ENCODE assay signal across 22 cellular contexts in the genomic region with DNA sequence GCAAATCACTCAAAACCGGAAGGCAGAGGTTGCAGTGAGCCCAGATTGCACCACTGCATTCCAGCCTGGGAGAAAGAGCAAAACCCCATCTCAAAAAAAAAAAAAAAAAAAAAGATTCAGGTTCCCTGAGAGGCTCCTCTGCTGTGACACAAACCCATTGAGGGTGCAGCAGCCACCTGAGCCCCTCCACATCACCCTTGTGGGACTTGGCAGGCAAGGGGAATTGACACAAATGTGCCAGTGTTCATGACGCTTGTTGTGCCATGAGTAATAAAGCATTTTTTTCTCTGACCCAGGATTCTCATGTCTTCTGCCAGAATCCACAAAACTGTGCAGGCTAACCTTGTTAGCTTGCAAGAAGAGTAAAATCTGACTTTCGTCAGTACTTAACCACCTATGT.
DNase-seq lines count a peak whose midpoint lies in the region; ATAC-seq and TF ChIP-seq lines count a peak whose summit lies in the region.
"Had no signal": no experiment of that assay in that cellular context is flagged by ENCODE, and none has a peak within 500 bp of the region (broad histone marks: within the 10 kb centered on the region; RNA-seq: fewer than 3 reads in every experiment).

No MANE protein-coding gene starts in this region.

- H3K4me1 Mint-ChIP-seq in chondrocyte (ENCODE audit: low read depth): peaks cover 64% of the 10 kb centered on the region
- H3K4me1 Mint-ChIP-seq in nephron progenitor cell: peaks cover 45% of the 10 kb centered on the region
- H3K4me1 Mint-ChIP-seq: activated CD4-positive, alpha-beta T cell treated with anti-CD3 and anti-CD28 coated beads, Interleukin-2, amount 10 ng/mL, durations not matched to agents 24 days and 14 days; activated T-helper 17 cell treated with anti-CD3 and anti-CD28 coated beads, Interleukin-2, amount 50 U/mL, for 72 hours; CD8-positive, alpha-beta memory T cell had no signal

- ATAC-seq in GM21528 (IDR thresholded peaks at IDR 0.05; ENCODE audit: low FRiP score, unreplicated experiment): no peak
- ATAC-seq in HG03095 (IDR thresholded peaks at IDR 0.05; ENCODE audit: unreplicated experiment): no peak
- ATAC-seq: activated T-helper 17 cell treated with anti-CD3 and anti-CD28 coated beads, Interleukin-2, amount 50 U/mL, for 72 hours; naive thymus-derived CD8-positive, alpha-beta T cell had no signal

- H3K27me3 Mint-ChIP-seq in chondrocyte (ENCODE audit: low read depth) (no peaks in the 10 kb centered on the region), nephron progenitor cell (ENCODE audit: low read depth, poor library complexity) (no peaks in the 10 kb centered on the region)
- H3K27me3 Mint-ChIP-seq: activated T-helper 17 cell treated with anti-CD3 and anti-CD28 coated beads, Interleukin-2, amount 50 U/mL, for 72 hours had no signal

- peaks cover 11% of the 10 kb centered on the region for H3K36me3 Mint-ChIP-seq in chondrocyte (ENCODE audit: low read depth)
- H3K36me3 Mint-ChIP-seq in nephron progenitor cell (ENCODE audit: low read depth): no peaks in the 10 kb centered on the region
- H3K36me3 Mint-ChIP-seq: activated naive CD8-positive, alpha-beta T cell; type B pancreatic cell had no signal

- DNase-seq in EH (ENCODE audit: low read depth) (peak; percentile 15), M059J (ENCODE audit: low read depth) (peak; percentile 63), chondrocyte (ENCODE audit: low spot score) (no peak), nephron progenitor cell (no peak), hippocampal formation (lab: John Stamatoyannopoulos, UW) (no peak), NOMO-1 treated with dmso at 0.1 percent for 144 hours (lab: John Stamatoyannopoulos, UW; ENCODE audit: unreplicated experiment) (no peak)
- DNase-seq: activated CD4-positive, alpha-beta T cell treated with anti-CD3 and anti-CD28 coated beads, Interleukin-2, amount 10 ng/mL, durations not matched to agents 24 days and 14 days; caudate nucleus; CD8-positive, alpha-beta memory T cell; kidney glomerular epithelial cell; naive thymus-derived CD8-positive, alpha-beta T cell; NCI-H1105; NCI-H2107; NCI-H510A treated with DMSO at 0.1 percent for 48 hours; posterior cingulate gyrus; stimulated activated CD4-positive, alpha-beta T cell treated with anti-CD3 and anti-CD28 coated beads, Interleukin-4, amount 100 ng/mL, for 1 hour had no signal

- H3K4me3 Mint-ChIP-seq in chondrocyte (ENCODE audit: unreplicated experiment) (no peak overlapping the region), nephron progenitor cell (no peak overlapping the region)
- H3K4me3 Mint-ChIP-seq: activated CD4-positive, alpha-beta T cell treated with anti-CD3 and anti-CD28 coated beads, Interleukin-2, amount 10 ng/mL, durations not matched to agents 24 days and 14 days; activated naive CD8-positive, alpha-beta T cell; activated T-helper 17 cell treated with anti-CD3 and anti-CD28 coated beads, Interleukin-2, amount 50 U/mL, for 72 hours; CD8-positive, alpha-beta memory T cell; naive thymus-derived CD8-positive, alpha-beta T cell; stimulated activated naive CD8-positive, alpha-beta T cell treated with anti-CD3 and anti-CD28 coated beads, Interleukin-15, Interleukin-2, amounts not matched to agents 100 ng/mL and 50 ng/mL, for 24 hours had no signal

- peak overlapping the region; percentile 82 for H3K27ac Mint-ChIP-seq in chondrocyte (ENCODE audit: unreplicated experiment)
- H3K27ac Mint-ChIP-seq in nephron progenitor cell: peak overlapping the region; percentile 18
- H3K27ac Mint-ChIP-seq: activated CD4-positive, alpha-beta T cell treated with anti-CD3 and anti-CD28 coated beads, Interleukin-2, amount 10 ng/mL, durations not matched to agents 24 days and 14 days; activated naive CD8-positive, alpha-beta T cell; activated T-helper 17 cell treated with anti-CD3 and anti-CD28 coated beads, Interleukin-2, amount 50 U/mL, for 72 hours; CD8-positive, alpha-beta memory T cell; naive thymus-derived CD8-positive, alpha-beta T cell; stimulated activated naive CD8-positive, alpha-beta T cell treated with anti-CD3 and anti-CD28 coated beads, Interleukin-15, Interleukin-2, amounts not matched to agents 100 ng/mL and 50 ng/mL, for 24 hours; type B pancreatic cell had no signal

- no peak for TF ChIP-seq CTCF in chondrocyte (IDR thresholded peaks at IDR 0.05)
- no peak for TF ChIP-seq CTCF in nephron progenitor cell (IDR thresholded peaks at IDR 0.05)

- H3K9me3 Mint-ChIP-seq in chondrocyte (ENCODE audit: low read depth) (peaks cover 8% of the 10 kb centered on the region), nephron progenitor cell (peaks cover 10% of the 10 kb centered on the region)
- H3K9me3 Mint-ChIP-seq: activated CD4-positive, alpha-beta T cell treated with anti-CD3 and anti-CD28 coated beads, Interleukin-2, amount 10 ng/mL, durations not matched to agents 24 days and 14 days; activated T-helper 17 cell treated with anti-CD3 and anti-CD28 coated beads, Interleukin-2, amount 50 U/mL, for 72 hours; CD8-positive, alpha-beta memory T cell; naive thymus-derived CD8-positive, alpha-beta T cell; stimulated activated naive CD8-positive, alpha-beta T cell treated with anti-CD3 and anti-CD28 coated beads, Interleukin-15, Interleukin-2, amounts not matched to agents 100 ng/mL and 50 ng/mL, for 24 hours; type B pancreatic cell had no signal

Comparison
In these comparisons a context has a peak if more than half of its experiments do, and no peak if none do; other contexts are left out.
1. DNase-seq: peak in EH (single experiment) and M059J (single experiment); none in chondrocyte (single experiment), nephron progenitor cell (single experiment), hippocampal formation (0 of 2) and NOMO-1 treated with dmso at 0.1 percent for 144 hours (single experiment).